ENCODE assay signal across 15 cellular contexts in genomic region chr15:69992326-69992725, GRCh38.
DNase-seq lines count a peak whose midpoint lies in the region; ATAC-seq, FAIRE-seq and TF ChIP-seq lines count a peak whose summit lies in the region.
"Had no signal": no experiment of that assay in that cellular context is flagged by ENCODE, and none has a peak within 500 bp of the region (broad histone marks: within the 10 kb centered on the region; RNA-seq: fewer than 3 reads in every experiment).

No MANE protein-coding gene starts in this region.

- ATAC-seq in GM23338 (no peak), SK-N-SH treated with all-trans-retinoic acid at 6 μM for 48 hours (no peak)
- ATAC-seq: HCT116, HepG2 had no signal

- intact Hi-C loops in Calu3 (cut with micrococcal nuclease; ENCODE audit: unreplicated experiment) = no loop called here

- TF ChIP-seq CTCF in GM23338 (conservative IDR thresholded peaks at IDR 0.05; ENCODE audit: low read depth in 2 of 2) = no peak
- no peak for TF ChIP-seq CTCF in fibroblast of pulmonary artery (IDR thresholded peaks at IDR 0.05; ENCODE audit: low read length, missing control alignments)
- TF ChIP-seq CTCF in Calu3 (IDR thresholded peaks at IDR 0.05; ENCODE audit: unreplicated experiment) = no peak

- H3K9me3 Mint-ChIP-seq in GM23338 = no peaks in the 10 kb centered on the region
- H3K9me3 Mint-ChIP-seq in Calu3 (ENCODE audit: low read depth, unreplicated experiment) = no peaks in the 10 kb centered on the region

- 0 out of 2 replicates have a peak overlapping the region, but pooled peaks have one; percentile 81 for H2AFZ ChIP-seq in GM23338

- no peak overlapping the region for H3K4me2 ChIP-seq in GM23338
- H3K4me2 ChIP-seq: BLaER1 treated with 17β-estradiol and CSF1 and Interleukin-3, amounts not matched to agents 10 nM and 100 nM had no signal

- H3K27ac ChIP-seq in GM23338 (ENCODE audit: low read depth) (no peak overlapping the region), small intestine (ENCODE audit: low read depth in 1 of 2, low read length in 1 of 2) (peak overlapping the region in 1 of 2 donors; percentile 36)
- H3K27ac ChIP-seq: BLaER1 treated with 17β-estradiol and CSF1 and Interleukin-3, amounts not matched to agents 10 nM and 100 nM had no signal

- H3K4me1 ChIP-seq in GM23338 (ENCODE audit: insufficient read depth) = peaks cover 10% of the 10 kb centered on the region
- peaks cover 0 to 5% of the 10 kb centered on the region in 2 donors for H3K4me1 ChIP-seq in small intestine (ENCODE audit: control insufficient read depth in 2 of 2, insufficient read depth in 1 of 2, low read depth in 1 of 2, low read length in 1 of 2)

- no peaks in the 10 kb centered on the region for H3K9me2 ChIP-seq in GM23338 (ENCODE audit: insufficient read depth)

- H3K27me3 ChIP-seq in GM23338 (ENCODE audit: insufficient read depth) = no peaks in the 10 kb centered on the region
- H3K27me3 ChIP-seq in small intestine (ENCODE audit: control insufficient read depth in 2 of 2, insufficient read depth in 2 of 2, low read length in 2 of 2) = no peaks in the 10 kb centered on the region
- H3K27me3 ChIP-seq: BLaER1 treated with 17β-estradiol and CSF1 and Interleukin-3, amounts not matched to agents 10 nM and 100 nM had no signal

- no peaks in the 10 kb centered on the region for H3K36me3 Mint-ChIP-seq in GM23338 (ENCODE audit: low read depth)
- H3K36me3 Mint-ChIP-seq in Calu3 (ENCODE audit: insufficient read depth, unreplicated experiment) = no peaks in the 10 kb centered on the region
- H3K36me3 Mint-ChIP-seq: CD4-positive, CD25-positive, alpha-beta regulatory T cell had no signal

- no peaks in the 10 kb centered on the region for H3K9me3 ChIP-seq in small intestine (ENCODE audit: control insufficient read depth, low read depth)

- DNase-seq in GM23338 (ENCODE audit: low spot score) = no peak
- peak; percentile 12 for DNase-seq in amniotic epithelial cell (ENCODE audit: low read depth)
- peak; percentile 45 for DNase-seq in fibroblast of pulmonary artery (ENCODE audit: low read depth)
- peak; percentile 94 for DNase-seq in small intestine
- DNase-seq in stimulated activated CD4-positive, alpha-beta T cell treated with anti-CD3 and anti-CD28 coated beads, Interleukin-12 subunit alpha, Interleukin-12 subunit beta, amount 100 ng/mL, for 4 hours = no peak
- DNase-seq in Calu3 = no peak
- DNase-seq: ACHN; CD4-positive, CD25-positive, alpha-beta regulatory T cell; DMS 273 treated with DMSO at 0.1 percent for 48 hours had no signal

- H3F3A ChIP-seq in GM23338 (replicated peaks; ENCODE audit: low read depth) = no peaks in the 10 kb centered on the region

- H3K27ac Mint-ChIP-seq in GM23338 = no peak overlapping the region
- H3K27ac Mint-ChIP-seq in Calu3 (ENCODE audit: unreplicated experiment) = no peak overlapping the region
- H3K27ac Mint-ChIP-seq: CD4-positive, CD25-positive, alpha-beta regulatory T cell had no signal

- no peak for FAIRE-seq in small intestine (lab: Jason Lieb, UNC)
- FAIRE-seq: H54, HepG2, HTR-8/SVneo had no signal

- peaks cover 8% of the 10 kb centered on the region for H3K4me1 Mint-ChIP-seq in GM23338
- H3K4me1 Mint-ChIP-seq in Calu3 (ENCODE audit: low read depth, unreplicated experiment) = peaks cover 16% of the 10 kb centered on the region

- H4K20me1 ChIP-seq in GM23338 (replicated peaks; ENCODE audit: insufficient read depth) = no peaks in the 10 kb centered on the region; the same call in 1 of the 2 replicates

- H3K27me3 Mint-ChIP-seq in GM23338 (ENCODE audit: insufficient read depth, low read depth, poor library complexity) (peaks cover 3% of the 10 kb centered on the region), Calu3 (ENCODE audit: unreplicated experiment) (peaks cover 93% of the 10 kb centered on the region)

- H3K4me3 Mint-ChIP-seq in GM23338 (no peak overlapping the region), Calu3 (ENCODE audit: low read depth, unreplicated experiment) (no peak overlapping the region)
- H3K4me3 Mint-ChIP-seq: CD4-positive, CD25-positive, alpha-beta regulatory T cell had no signal

- no peaks in the 10 kb centered on the region for H3K79me2 ChIP-seq in GM23338 (replicated peaks; ENCODE audit: insufficient read depth)

- CTCF ChIA-PET in Calu3 (lab: Charles Lee) = no interaction called here

- H3K4me3 ChIP-seq in GM23338 (no peak overlapping the region), fibroblast of pulmonary artery (replicated peaks; ENCODE audit: low read depth, low read length) (no peak overlapping the region), small intestine (ENCODE audit: low read depth in 1 of 2, low read length in 2 of 2) (no peak overlapping the region)
- H3K4me3 ChIP-seq: BLaER1 treated with 17β-estradiol and CSF1 and Interleukin-3, amounts not matched to agents 10 nM and 100 nM had no signal

- 15 to 67% (median 53%) methylated on average over 7 of the region's 7 CpGs for WGBS in small intestine, 3 donors

- H3K36me3 ChIP-seq in GM23338 (ENCODE audit: insufficient read depth) (no peaks in the 10 kb centered on the region), small intestine (ENCODE audit: control insufficient read depth in 2 of 2, insufficient read depth in 2 of 2, low read length in 2 of 2) (no peaks in the 10 kb centered on the region)
- H3K36me3 ChIP-seq: BLaER1 treated with 17β-estradiol and CSF1 and Interleukin-3, amounts not matched to agents 10 nM and 100 nM had no signal

- BruUV-seq in Calu3 (replicated peaks; lab: Mats Ljungman, UMichigan) = no TSS peak

TF ChIP-seq in GM23338, 12 proteins besides CTCF, POLR2A, EP300 and RAD21 (continues in another document):
- TF ChIP-seq NANOG (IDR thresholded peaks at IDR 0.05; ENCODE audit: borderline replicate concordance) = no peak
- TF ChIP-seq STAT1 (IDR thresholded peaks at IDR 0.05; ENCODE audit: unreplicated experiment) = no peak

TF ChIP-seq in SK-N-SH treated with all-trans-retinoic acid at 6 μM for 48 hours, 23 proteins besides CTCF, POLR2A, EP300 and RAD21:
- TF ChIP-seq BACH2 (CRISPR knock-in tag; IDR thresholded peaks at IDR 0.05; ENCODE audit: borderline replicate concordance) (no peak), GLIS3 (CRISPR knock-in tag; IDR thresholded peaks at IDR 0.05) (no peak), ZFP30 (CRISPR knock-in tag; IDR thresholded peaks at IDR 0.05) (no peak), CSDC2 (CRISPR knock-in tag; IDR thresholded peaks at IDR 0.05) (no peak), TOX (CRISPR knock-in tag; IDR thresholded peaks at IDR 0.05; ENCODE audit: borderline replicate concordance) (no peak), ZFP3 (CRISPR knock-in tag; IDR thresholded peaks at IDR 0.05) (no peak), POU6F1 (CRISPR knock-in tag; IDR thresholded peaks at IDR 0.05; ENCODE audit: borderline replicate concordance, low read depth) (no peak)

Comparison
In these comparisons a context has a peak if more than half of its experiments do, and no peak if none do; other contexts are left out.
1. DNase-seq: peak in amniotic epithelial cell (single experiment), fibroblast of pulmonary artery (single experiment) and small intestine (single experiment); none in GM23338 (single experiment), stimulated activated CD4-positive, alpha-beta T cell treated with anti-CD3 and anti-CD28 coated beads, Interleukin-12 subunit alpha, Interleukin-12 subunit beta, amount 100 ng/mL, for 4 hours (single experiment) and Calu3 (single experiment).